In genomic region chr20:59598625-59599310, GRCh38 we compare ENCODE assay signal across 8 cellular contexts. TPM values are rescaled to one million over a fixed set of nuclear protein-coding genes. Genes with fewer than 3 reads are reported as not detected.
A peak's percentile ranks its signal among the peaks of the same experiment; 100 is the strongest.
DNase-seq lines count a peak whose midpoint lies in the region; ATAC-seq and TF ChIP-seq lines count a peak whose summit lies in the region.

No MANE protein-coding gene starts in this region.

- H3K9me3 ChIP-seq in liver (ENCODE audit: control insufficient read depth in 4 of 4, low read length in 3 of 4), result no peaks in the 10 kb centered on the region
- no peaks in the 10 kb centered on the region for H3K9me3 ChIP-seq in thyroid gland
- no peaks in the 10 kb centered on the region for H3K9me3 ChIP-seq in MG63

- no peak for TF ChIP-seq POLR2A in thyroid gland (IDR thresholded peaks at IDR 0.05)

- no peak overlapping the region for H3K27ac ChIP-seq in liver (ENCODE audit: low read depth in 1 of 2, low read length in 2 of 2)
- no peak overlapping the region for H3K27ac ChIP-seq in thyroid gland

- CTCF ChIA-PET in MCF 10A (lab: Yijun Ruan, JAX), result interaction anchor here (0.6 to 7.5 kb wide), 36 partner anchors 9 to 1363 kb away, joined by 3 to 91 read pairs (median 4); no protein-coding TSS in a partner anchor

- peak; percentile 25 for DNase-seq in NCI-H510A treated with DMSO at 0.1 percent for 48 hours (lab: John Stamatoyannopoulos, UW)
- no peak for DNase-seq in NCI-H510A (lab: John Stamatoyannopoulos, UW)
- DNase-seq in OCI-M1 (lab: John Stamatoyannopoulos, UW), result peak; percentile 42
- peak; percentile 53 for DNase-seq in MCF 10A (ENCODE audit: unreplicated experiment)
- peak; percentile 27 to 40 for DNase-seq in thyroid gland
- no peak for DNase-seq in MG63

- peak; percentile 50 for ATAC-seq in HG03520 (IDR thresholded peaks at IDR 0.05; ENCODE audit: unreplicated experiment)

- H3K36me3 Mint-ChIP-seq in MCF 10A (ENCODE audit: insufficient read depth, unreplicated experiment), result no peaks in the 10 kb centered on the region

- H3K4me3 Mint-ChIP-seq in MCF 10A (ENCODE audit: unreplicated experiment), result no peak overlapping the region

- H3K27me3 ChIP-seq in liver (ENCODE audit: control insufficient read depth in 4 of 4, insufficient read depth in 4 of 4, low read length in 3 of 4), result peaks cover 2 to 14% (median 5%) of the 10 kb centered on the region in 4 donors
- no peaks in the 10 kb centered on the region for H3K27me3 ChIP-seq in thyroid gland
- no peaks in the 10 kb centered on the region for H3K27me3 ChIP-seq in MG63

- POLR2A ChIA-PET in MCF 10A (lab: Yijun Ruan, JAX), result no interaction called here

- no peaks in the 10 kb centered on the region for H3K9me3 Mint-ChIP-seq in MCF 10A (ENCODE audit: unreplicated experiment)

- TF ChIP-seq RAD21 in liver (IDR thresholded peaks at IDR 0.05), result peak; percentile 66 to 74

- no TSS peak for BruUV-seq in MCF 10A (replicated peaks; lab: Mats Ljungman, UMichigan)

- H3K27me3 Mint-ChIP-seq in MCF 10A (ENCODE audit: insufficient read depth, unreplicated experiment), result peaks cover 100% of the 10 kb centered on the region

- no peak overlapping the region for H3K9ac ChIP-seq in liver (ENCODE audit: low read depth in 1 of 2, low read length in 2 of 2)

- H3K4me1 ChIP-seq in liver (ENCODE audit: control insufficient read depth in 4 of 4, insufficient read depth in 4 of 4, low read length in 3 of 4) (no peaks in the 10 kb centered on the region), thyroid gland (no peaks in the 10 kb centered on the region)

- TF ChIP-seq CTCF in MCF 10A (IDR thresholded peaks at IDR 0.05; ENCODE audit: unreplicated experiment) (peak; percentile 79), liver (IDR thresholded peaks at IDR 0.05; ENCODE audit: low read depth, low read length, missing input control) (peak; percentile 60), thyroid gland (IDR thresholded peaks at IDR 0.05) (peak; percentile 27 to 75 (median 46))

- H3K27ac Mint-ChIP-seq in MCF 10A (ENCODE audit: low read depth, unreplicated experiment), result no peak overlapping the region

- WGBS in liver, result 26% methylated on average over 13 of the region's 13 CpGs
- 25 to 30% methylated on average over 11 to 12 of the region's 13 CpGs for WGBS in thyroid gland, 2 donors

- intact Hi-C loops in MCF 10A (cut with micrococcal nuclease), result loop anchor here (1.0 to 2.0 kb wide), 2 partner anchors 153 to 252 kb away; no protein-coding TSS in a partner anchor
- intact Hi-C loops in thyroid gland (cut with DNase I), result no loop called here

- H3K36me3 ChIP-seq in liver (ENCODE audit: control insufficient read depth in 4 of 4, insufficient read depth in 3 of 4, low read depth in 1 of 4, low read length in 3 of 4), result no peaks in the 10 kb centered on the region
- no peaks in the 10 kb centered on the region for H3K36me3 ChIP-seq in thyroid gland
- H3K36me3 ChIP-seq in MG63, result no peaks in the 10 kb centered on the region

- no peaks in the 10 kb centered on the region for H3K4me1 Mint-ChIP-seq in MCF 10A (ENCODE audit: insufficient read depth, unreplicated experiment)

- H3K4me3 ChIP-seq in liver (ENCODE audit: low read depth in 1 of 3, low read length in 3 of 3), result no peak overlapping the region
- no peak overlapping the region for H3K4me3 ChIP-seq in thyroid gland (replicated peaks in 1 of 3)
- H3K4me3 ChIP-seq in MG63, result no peak overlapping the region

TF ChIP-seq in liver, 16 proteins besides CTCF, POLR2A, EP300 and RAD21:
- no peak for TF ChIP-seq GABPA (IDR thresholded peaks at IDR 0.05 in 1 of 2, conservative IDR thresholded peaks at IDR 0.05 in 1 of 2)
- no peak for TF ChIP-seq EGR1 (IDR thresholded peaks at IDR 0.05; ENCODE audit: low read depth in 2 of 2)
- TF ChIP-seq TAF1 (conservative IDR thresholded peaks at IDR 0.05), result no peak
- TF ChIP-seq YY1 (IDR thresholded peaks at IDR 0.05), result no peak
- TF ChIP-seq FOXA1 (IDR thresholded peaks at IDR 0.05), result no peak
- no peak for TF ChIP-seq FOXA2 (IDR thresholded peaks at IDR 0.05)
- TF ChIP-seq HNF4A (conservative IDR thresholded peaks at IDR 0.05), result peak in 1 of 2 donors; percentile 12
- no peak for TF ChIP-seq MAX (IDR thresholded peaks at IDR 0.05)

RNA-seq across cellular contexts. Expression of gene PHACTR3, which starts 5.6 kb away (rescaled TPM):
- total RNA-seq in MCF 10A (2022), result 4.5 and 22.8 TPM in 2 replicates
- total RNA-seq in liver, result under 1 TPM; 0.14 to 0.42 TPM
- polyA plus RNA-seq in liver, result under 1 TPM; 0.15 to 0.19 TPM
- 1 to 10 TPM in 1 of 4 donors, not detected in 3; 2.4 TPM for total RNA-seq in thyroid gland
- total RNA-seq in MG63 (2014; rRNA removed; shearing (Covaris generic); ENCODE audit: low replicate concordance), result not detected in 2 replicates

Comparison
In these comparisons a context has a peak if more than half of its experiments do, and no peak if none do; other contexts are left out.
1. DNase-seq: peak in NCI-H510A treated with DMSO at 0.1 percent for 48 hours (single experiment), OCI-M1 (single experiment), MCF 10A (single experiment) and thyroid gland (2 of 2); none in NCI-H510A (single experiment) and MG63 (single experiment).
2. Peak in every context shown above with its lines, with median percentiles within 50 percentile points of each other: CTCF ChIP-seq.